ENCODE assay signal across 1 cellular context in the genomic region with DNA sequence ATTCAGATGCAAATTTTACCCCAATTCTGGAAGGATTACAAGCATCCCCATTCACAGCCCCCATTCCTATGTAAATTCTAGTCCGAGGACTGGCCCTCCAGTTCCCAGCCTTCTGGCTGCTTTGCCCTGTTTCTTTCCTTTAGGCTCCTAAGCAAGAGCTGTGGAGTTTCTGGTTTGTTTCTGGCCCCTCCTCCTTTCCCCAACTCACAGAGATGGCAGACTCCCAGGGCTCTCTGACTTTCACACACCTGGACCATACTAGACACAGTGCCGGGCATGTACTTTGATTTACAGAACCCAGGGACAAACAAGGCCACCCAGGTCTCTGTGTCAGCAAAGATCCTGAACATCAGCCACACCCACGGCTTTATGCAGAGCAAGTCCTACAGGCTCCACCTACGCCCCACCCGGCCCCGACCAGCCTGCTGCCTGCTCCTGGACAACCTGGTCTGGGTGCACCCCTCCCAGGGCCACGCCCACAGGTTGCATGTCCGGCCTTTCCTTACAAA.
TF ChIP-seq lines count a peak whose summit lies in the region.

No MANE protein-coding gene starts in this region.

TF ChIP-seq in HepG2, 621 proteins besides CTCF, POLR2A, EP300 and RAD21 (continued from another document):
- TF ChIP-seq, protein P1, sequence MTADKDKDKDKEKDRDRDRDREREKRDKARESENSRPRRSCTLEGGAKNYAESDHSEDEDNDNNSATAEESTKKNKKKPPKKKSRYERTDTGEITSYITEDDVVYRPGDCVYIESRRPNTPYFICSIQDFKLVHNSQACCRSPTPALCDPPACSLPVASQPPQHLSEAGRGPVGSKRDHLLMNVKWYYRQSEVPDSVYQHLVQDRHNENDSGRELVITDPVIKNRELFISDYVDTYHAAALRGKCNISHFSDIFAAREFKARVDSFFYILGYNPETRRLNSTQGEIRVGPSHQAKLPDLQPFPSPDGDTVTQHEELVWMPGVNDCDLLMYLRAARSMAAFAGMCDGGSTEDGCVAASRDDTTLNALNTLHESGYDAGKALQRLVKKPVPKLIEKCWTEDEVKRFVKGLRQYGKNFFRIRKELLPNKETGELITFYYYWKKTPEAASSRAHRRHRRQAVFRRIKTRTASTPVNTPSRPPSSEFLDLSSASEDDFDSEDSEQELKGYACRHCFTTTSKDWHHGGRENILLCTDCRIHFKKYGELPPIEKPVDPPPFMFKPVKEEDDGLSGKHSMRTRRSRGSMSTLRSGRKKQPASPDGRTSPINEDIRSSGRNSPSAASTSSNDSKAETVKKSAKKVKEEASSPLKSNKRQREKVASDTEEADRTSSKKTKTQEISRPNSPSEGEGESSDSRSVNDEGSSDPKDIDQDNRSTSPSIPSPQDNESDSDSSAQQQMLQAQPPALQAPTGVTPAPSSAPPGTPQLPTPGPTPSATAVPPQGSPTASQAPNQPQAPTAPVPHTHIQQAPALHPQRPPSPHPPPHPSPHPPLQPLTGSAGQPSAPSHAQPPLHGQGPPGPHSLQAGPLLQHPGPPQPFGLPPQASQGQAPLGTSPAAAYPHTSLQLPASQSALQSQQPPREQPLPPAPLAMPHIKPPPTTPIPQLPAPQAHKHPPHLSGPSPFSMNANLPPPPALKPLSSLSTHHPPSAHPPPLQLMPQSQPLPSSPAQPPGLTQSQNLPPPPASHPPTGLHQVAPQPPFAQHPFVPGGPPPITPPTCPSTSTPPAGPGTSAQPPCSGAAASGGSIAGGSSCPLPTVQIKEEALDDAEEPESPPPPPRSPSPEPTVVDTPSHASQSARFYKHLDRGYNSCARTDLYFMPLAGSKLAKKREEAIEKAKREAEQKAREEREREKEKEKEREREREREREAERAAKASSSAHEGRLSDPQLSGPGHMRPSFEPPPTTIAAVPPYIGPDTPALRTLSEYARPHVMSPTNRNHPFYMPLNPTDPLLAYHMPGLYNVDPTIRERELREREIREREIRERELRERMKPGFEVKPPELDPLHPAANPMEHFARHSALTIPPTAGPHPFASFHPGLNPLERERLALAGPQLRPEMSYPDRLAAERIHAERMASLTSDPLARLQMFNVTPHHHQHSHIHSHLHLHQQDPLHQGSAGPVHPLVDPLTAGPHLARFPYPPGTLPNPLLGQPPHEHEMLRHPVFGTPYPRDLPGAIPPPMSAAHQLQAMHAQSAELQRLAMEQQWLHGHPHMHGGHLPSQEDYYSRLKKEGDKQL (CRISPR knock-in tag; IDR thresholded peaks at IDR 0.05; ENCODE audit: low read depth) = no peak
- TF ChIP-seq HOXA3 (CRISPR knock-in tag; IDR thresholded peaks at IDR 0.05) = no peak
- TF ChIP-seq ZNF644 (CRISPR knock-in tag; IDR thresholded peaks at IDR 0.05; ENCODE audit: low read depth) = no peak
- TF ChIP-seq, protein P2, sequence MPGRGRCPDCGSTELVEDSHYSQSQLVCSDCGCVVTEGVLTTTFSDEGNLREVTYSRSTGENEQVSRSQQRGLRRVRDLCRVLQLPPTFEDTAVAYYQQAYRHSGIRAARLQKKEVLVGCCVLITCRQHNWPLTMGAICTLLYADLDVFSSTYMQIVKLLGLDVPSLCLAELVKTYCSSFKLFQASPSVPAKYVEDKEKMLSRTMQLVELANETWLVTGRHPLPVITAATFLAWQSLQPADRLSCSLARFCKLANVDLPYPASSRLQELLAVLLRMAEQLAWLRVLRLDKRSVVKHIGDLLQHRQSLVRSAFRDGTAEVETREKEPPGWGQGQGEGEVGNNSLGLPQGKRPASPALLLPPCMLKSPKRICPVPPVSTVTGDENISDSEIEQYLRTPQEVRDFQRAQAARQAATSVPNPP (CRISPR knock-in tag; IDR thresholded peaks at IDR 0.05) = no peak
- no peak for TF ChIP-seq JUND (CRISPR knock-in tag; IDR thresholded peaks at IDR 0.05)
